ENCODE assay signal across 14 cellular contexts in genomic region chr17:72900542-72900941, GRCh38.
"Had no signal": no experiment of that assay in that cellular context is flagged by ENCODE, and none has a peak within 500 bp of the region (broad histone marks: within the 10 kb centered on the region; RNA-seq: fewer than 3 reads in every experiment).

No MANE protein-coding gene starts in this region.

- H3K4me3 Mint-ChIP-seq: activated CD4-positive, alpha-beta memory T cell treated with anti-CD3 and anti-CD28 coated beads for 36 hours; immature natural killer cell; mesothelial cell of epicardium; stimulated activated memory B cell treated with anti-CD40 and anti-IgM and Interleukin-4, amounts not matched to agents 10 μg/mL and 1 μg/mL and 100 μg/mL, for 72 hours had no signal

- H3K9me3 Mint-ChIP-seq: activated CD4-positive, alpha-beta memory T cell treated with anti-CD3 and anti-CD28 coated beads for 36 hours; immature natural killer cell; mesothelial cell of epicardium; stimulated activated memory B cell treated with anti-CD40 and anti-IgM and Interleukin-4, amounts not matched to agents 10 μg/mL and 1 μg/mL and 100 μg/mL, for 72 hours had no signal

- DNase-seq: activated CD4-positive, alpha-beta memory T cell treated with anti-CD3 and anti-CD28 coated beads for 36 hours; activated CD8-positive, alpha-beta memory T cell treated with anti-CD3 and anti-CD28 coated beads, Interleukin-2, amount 50 U/mL, for 4 hours; aorta; dorsolateral prefrontal cortex; glutamatergic neuron; immature natural killer cell; lower lobe of right lung; right cardiac atrium; substantia nigra; transverse colon had no signal

- H3K4me2 ChIP-seq: smooth muscle cell had no signal

- H3K27me3 Mint-ChIP-seq: activated CD4-positive, alpha-beta memory T cell treated with anti-CD3 and anti-CD28 coated beads for 36 hours; stimulated activated memory B cell treated with anti-CD40 and anti-IgM and Interleukin-4, amounts not matched to agents 10 μg/mL and 1 μg/mL and 100 μg/mL, for 72 hours had no signal

- H3K27me3 ChIP-seq: dorsolateral prefrontal cortex, transverse colon had no signal

- H3K9me3 ChIP-seq: lower lobe of right lung, transverse colon had no signal

- H3K27ac Mint-ChIP-seq: activated CD4-positive, alpha-beta memory T cell treated with anti-CD3 and anti-CD28 coated beads for 36 hours; stimulated activated memory B cell treated with anti-CD40 and anti-IgM and Interleukin-4, amounts not matched to agents 10 μg/mL and 1 μg/mL and 100 μg/mL, for 72 hours had no signal

- ATAC-seq: activated CD4-positive, CD25-positive, alpha-beta regulatory T cell treated with anti-CD3 and anti-CD28 coated beads, Interleukin-2, amount 50 U/mL, for 24 hours; lower lobe of right lung; stimulated activated memory B cell treated with anti-CD40 and anti-IgM and Interleukin-4, amounts not matched to agents 10 μg/mL and 1 μg/mL and 100 μg/mL, for 72 hours had no signal

- H3K4me1 ChIP-seq: lower lobe of right lung had no signal

- H3K4me3 ChIP-seq: dorsolateral prefrontal cortex, lower lobe of right lung, smooth muscle cell, transverse colon had no signal

- H3K27ac ChIP-seq: lower lobe of right lung, transverse colon had no signal

- H3K36me3 Mint-ChIP-seq: activated CD4-positive, alpha-beta memory T cell treated with anti-CD3 and anti-CD28 coated beads for 36 hours; mesothelial cell of epicardium had no signal

- H3K36me3 ChIP-seq: lower lobe of right lung, transverse colon had no signal

- H3K4me1 Mint-ChIP-seq: stimulated activated memory B cell treated with anti-CD40 and anti-IgM and Interleukin-4, amounts not matched to agents 10 μg/mL and 1 μg/mL and 100 μg/mL, for 72 hours had no signal
